In the genomic region with DNA sequence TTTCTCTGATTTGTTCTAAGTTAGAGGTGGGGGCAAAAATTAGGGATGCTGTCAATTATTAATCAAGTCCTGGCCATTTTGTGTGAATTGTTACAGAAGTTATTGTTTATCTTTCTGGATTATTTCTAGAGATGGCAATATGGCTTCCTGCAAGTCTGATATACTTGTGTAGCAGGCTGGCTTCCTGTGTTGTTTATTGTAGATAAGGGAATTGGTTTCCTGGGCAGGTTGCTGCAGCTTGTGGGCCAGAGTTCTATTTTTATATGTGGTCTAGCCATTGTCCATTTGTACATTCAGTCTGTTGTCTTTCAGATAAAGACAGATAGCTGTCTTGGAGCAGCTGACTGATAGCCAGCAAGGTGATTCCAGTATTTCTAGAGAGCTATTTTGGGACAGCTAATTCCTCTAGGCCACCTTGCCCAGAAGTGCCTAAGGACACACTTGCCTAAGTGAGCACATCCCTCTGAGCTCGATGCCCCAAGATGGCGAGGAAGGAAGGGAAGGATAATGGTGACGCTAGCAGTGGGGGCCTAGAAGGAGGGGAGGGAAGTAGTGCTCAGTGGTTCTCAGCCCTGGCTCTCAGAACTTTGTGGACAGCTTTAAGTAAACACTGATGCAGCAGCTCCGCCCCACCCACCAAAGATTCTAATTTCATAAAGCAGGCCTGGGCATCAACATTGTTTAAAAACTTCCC, we compare ENCODE assay signal across 17 cellular contexts. TPM values are rescaled to one million over a fixed set of nuclear protein-coding genes. Genes with fewer than 3 reads are reported as not detected.
A peak's percentile ranks its signal among the peaks of the same experiment; 100 is the strongest.
DNase-seq lines count a peak whose midpoint lies in the region; ATAC-seq and TF ChIP-seq lines count a peak whose summit lies in the region.
"Had no signal": no experiment of that assay in that cellular context is flagged by ENCODE, and none has a peak within 500 bp of the region (broad histone marks: within the 10 kb centered on the region; RNA-seq: fewer than 3 reads in every experiment).

No MANE protein-coding gene starts in this region.

- POLR2A ChIA-PET in A673 (lab: Charles Lee; ENCODE audit: low non-redundant PET) = no interaction called here

- no peaks in the 10 kb centered on the region for H3K27me3 Mint-ChIP-seq in activated T-helper 17 cell treated with anti-CD3 and anti-CD28 coated beads, Interleukin-2, amount 50 U/mL, for 72 hours

- no peak for TF ChIP-seq CTCF in A673 (conservative IDR thresholded peaks at IDR 0.05; ENCODE audit: low read depth, low read length)
- TF ChIP-seq CTCF in Loucy (conservative IDR thresholded peaks at IDR 0.05; ENCODE audit: low read length) = no peak

- H3K4me3 ChIP-seq in A673 (ENCODE audit: low read depth, low read length, poor library complexity, severe bottlenecking) (no peak overlapping the region), Loucy (ENCODE audit: low read length, poor library complexity, severe bottlenecking) (peak overlapping the region; percentile 51)
- H3K4me3 ChIP-seq: ovary, tibial artery had no signal

- peak overlapping the region; percentile 22 for H3K27ac ChIP-seq in A673 (ENCODE audit: low read depth, low read length, poor library complexity, severe bottlenecking)
- H3K27ac ChIP-seq: ovary, tibial artery had no signal

- H3K4me2 ChIP-seq in Loucy (ENCODE audit: low read depth, low read length, poor library complexity, severe bottlenecking) = peak overlapping the region; percentile 78

- peak overlapping the region; percentile 9; the same call in 1 of the 2 replicates for H2AFZ ChIP-seq in Loucy (ENCODE audit: low read length)

- no peak for ATAC-seq in activated T-helper 17 cell treated with anti-CD3 and anti-CD28 coated beads, Interleukin-2, amount 50 U/mL, for 72 hours (replicated peaks)
- ATAC-seq in GM21447 (IDR thresholded peaks at IDR 0.05; ENCODE audit: unreplicated experiment) (no peak), HG03342 (IDR thresholded peaks at IDR 0.05; ENCODE audit: unreplicated experiment) (no peak), GM18519 (IDR thresholded peaks at IDR 0.05; ENCODE audit: low FRiP score, unreplicated experiment) (no peak)

- H3F3A ChIP-seq in Loucy (ENCODE audit: low read depth) = peaks cover 11% of the 10 kb centered on the region; the same call in 1 of the 2 replicates

- H3K9me3 ChIP-seq in A673 (ENCODE audit: low read depth, low read length, poor library complexity, severe bottlenecking) (no peaks in the 10 kb centered on the region), Loucy (ENCODE audit: insufficient read depth, low read depth, low read length) (no peaks in the 10 kb centered on the region)
- H3K9me3 ChIP-seq: ovary, tibial artery had no signal

- BruUV-seq in A673 (replicated peaks; lab: Mats Ljungman, UMichigan) = no TSS peak

- intact Hi-C loops in A673 (cut with micrococcal nuclease; ENCODE audit: unreplicated experiment) = loop anchor here (1.0 to 2.0 kb wide), 4 partner anchors 93 to 863 kb away; no protein-coding TSS in a partner anchor

- peak overlapping the region; percentile 34 for H3K9ac ChIP-seq in Loucy (ENCODE audit: low read depth, low read length, poor library complexity, severe bottlenecking)

- peaks cover 57% of the 10 kb centered on the region for H3K4me1 ChIP-seq in A673 (ENCODE audit: insufficient read depth, low read length, poor library complexity, severe bottlenecking)
- peaks cover 49% of the 10 kb centered on the region for H3K4me1 ChIP-seq in Loucy (ENCODE audit: insufficient read depth, low read length, poor library complexity, severe bottlenecking)
- H3K4me1 ChIP-seq: tibial artery had no signal

- H3K36me3 Mint-ChIP-seq in activated T-helper 17 cell treated with anti-CD3 and anti-CD28 coated beads, Interleukin-2, amount 50 U/mL, for 72 hours (ENCODE audit: low read depth) = no peaks in the 10 kb centered on the region

- no peaks in the 10 kb centered on the region for H3K9me3 Mint-ChIP-seq in activated T-helper 17 cell treated with anti-CD3 and anti-CD28 coated beads, Interleukin-2, amount 50 U/mL, for 72 hours
- H3K9me3 Mint-ChIP-seq: activated T-helper 2 cell treated with anti-CD3 and anti-CD28 coated beads, Interferon-gamma antibody, Interleukin-2, Interleukin-4, amounts not matched to agents 10 μg/mL and 5 μg/mL and 100 μg/mL, durations not matched to agents 14 hours and 24 hours and 36 hours had no signal

- DNase-seq in A673 (ENCODE audit: low spot score) = no peak
- peak; percentile 52 to 73 for DNase-seq in lung microvascular endothelial cell (ENCODE audit: low read depth in 2 of 2)
- no peak for DNase-seq in NCI-H2227 (lab: John Stamatoyannopoulos, UW; ENCODE audit: unreplicated experiment)
- DNase-seq: activated CD4-positive, alpha-beta T cell treated with anti-CD3 and anti-CD28 coated beads for 48 hours; midbrain; NCI-H1417; ovary; tibial artery had no signal

- H4K20me1 ChIP-seq in Loucy (ENCODE audit: insufficient read depth, low read length, poor library complexity, severe bottlenecking) = no peaks in the 10 kb centered on the region

- CTCF ChIA-PET in A673 (lab: Charles Lee) = interaction anchor here (0.8 to 1.3 kb wide), 2 partner anchors 215 to 350 kb away, joined by 3 to 6 read pairs; no protein-coding TSS in a partner anchor

- H3K9me2 ChIP-seq in Loucy (replicated peaks; ENCODE audit: low read depth, low read length) = no peaks in the 10 kb centered on the region

- peak overlapping the region; percentile 18 for H3K27ac Mint-ChIP-seq in activated T-helper 17 cell treated with anti-CD3 and anti-CD28 coated beads, Interleukin-2, amount 50 U/mL, for 72 hours
- H3K27ac Mint-ChIP-seq: activated T-helper 2 cell treated with anti-CD3 and anti-CD28 coated beads, Interferon-gamma antibody, Interleukin-2, Interleukin-4, amounts not matched to agents 10 μg/mL and 5 μg/mL and 100 μg/mL, durations not matched to agents 14 hours and 24 hours and 36 hours had no signal

- no peak overlapping the region for H3K4me3 Mint-ChIP-seq in activated T-helper 17 cell treated with anti-CD3 and anti-CD28 coated beads, Interleukin-2, amount 50 U/mL, for 72 hours

- no peaks in the 10 kb centered on the region for H3K36me3 ChIP-seq in A673 (ENCODE audit: insufficient read depth, low read length, poor library complexity, severe bottlenecking)
- no peaks in the 10 kb centered on the region for H3K36me3 ChIP-seq in Loucy (ENCODE audit: insufficient read depth, low read length)
- H3K36me3 ChIP-seq: ovary had no signal

- no peaks in the 10 kb centered on the region for H3K4me1 Mint-ChIP-seq in activated T-helper 17 cell treated with anti-CD3 and anti-CD28 coated beads, Interleukin-2, amount 50 U/mL, for 72 hours

- H3K27me3 ChIP-seq in A673 (replicated peaks; ENCODE audit: insufficient read depth, low read depth, low read length, poor library complexity) (no peaks in the 10 kb centered on the region), Loucy (ENCODE audit: insufficient read depth, low read length, poor library complexity, severe bottlenecking) (no peaks in the 10 kb centered on the region)
- H3K27me3 ChIP-seq: ovary, tibial artery had no signal

- H3K79me2 ChIP-seq in Loucy (ENCODE audit: insufficient read depth, low read length) = no peaks in the 10 kb centered on the region

RNA-seq across cellular contexts. Expression of gene DDO, which starts 25.5 kb away (rescaled TPM):
- total RNA-seq in A673 (2021) = not detected in 2 replicates
- not detected for total RNA-seq in activated T-helper 17 cell treated with anti-CD3 and anti-CD28 coated beads, Interleukin-2, amount 50 U/mL, for 72 hours
- 1.7 and 2.6 TPM in 2 replicates for total RNA-seq in lung microvascular endothelial cell
- total RNA-seq: activated T-helper 2 cell treated with anti-CD3 and anti-CD28 coated beads, Interferon-gamma antibody, Interleukin-2, Interleukin-4, amounts not matched to agents 10 μg/mL and 5 μg/mL and 100 μg/mL, durations not matched to agents 14 hours and 24 hours and 36 hours had no signal

RNA-seq across cellular contexts. Expression of gene METTL24, which starts 31.7 kb away (rescaled TPM):
- total RNA-seq in A673 (2021) = 6.4 and 9.0 TPM in 2 replicates
- not detected for total RNA-seq in activated T-helper 17 cell treated with anti-CD3 and anti-CD28 coated beads, Interleukin-2, amount 50 U/mL, for 72 hours
- not detected in 2 replicates for total RNA-seq in lung microvascular endothelial cell
- total RNA-seq: activated T-helper 2 cell treated with anti-CD3 and anti-CD28 coated beads, Interferon-gamma antibody, Interleukin-2, Interleukin-4, amounts not matched to agents 10 μg/mL and 5 μg/mL and 100 μg/mL, durations not matched to agents 14 hours and 24 hours and 36 hours; fibroblast of villous mesenchyme; HT1080; NCI-H460 had no signal

Comparison
In these comparisons a context has a peak if more than half of its experiments do, and no peak if none do; other contexts are left out.
1. DNase-seq: peak in lung microvascular endothelial cell (2 of 2); none in A673 (single experiment) and NCI-H2227 (single experiment).